In the genomic region with DNA sequence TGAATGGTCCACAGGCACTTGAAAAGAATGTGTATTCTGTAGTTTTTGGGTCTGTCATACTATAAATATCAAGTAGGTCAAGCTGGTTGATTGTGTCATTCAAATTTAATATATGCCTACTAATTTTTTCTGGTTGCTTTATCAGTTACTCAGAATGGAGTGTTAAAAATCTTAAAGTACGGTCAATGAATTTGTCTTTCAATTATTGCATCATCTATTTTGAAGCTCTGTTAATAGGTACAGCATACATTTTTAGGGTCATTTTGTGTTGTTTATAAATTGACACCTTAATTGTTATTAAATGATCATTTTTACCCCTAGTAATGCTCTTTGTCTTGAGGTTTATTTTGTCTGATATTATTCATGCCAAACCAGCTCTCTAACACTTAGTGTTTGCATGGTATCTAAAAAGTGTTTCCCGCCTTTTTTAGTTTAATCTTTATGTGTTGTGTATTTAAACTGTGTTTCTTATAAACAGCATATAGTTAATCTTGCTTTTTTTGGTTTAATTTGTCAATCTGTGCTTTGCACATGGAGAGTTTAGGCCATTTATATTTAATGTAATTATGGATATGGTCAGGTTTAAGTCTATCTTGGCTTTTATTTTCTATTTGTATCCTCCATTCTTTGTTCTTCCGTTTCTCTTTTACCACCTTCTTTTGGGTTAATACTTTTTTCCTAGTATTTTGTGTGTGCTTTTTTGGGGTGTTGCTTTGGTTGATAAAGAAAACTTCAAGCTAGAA, we compare ENCODE assay signal across 23 cellular contexts.
DNase-seq lines count a peak whose midpoint lies in the region; ATAC-seq, FAIRE-seq and TF ChIP-seq lines count a peak whose summit lies in the region.
"Had no signal": no experiment of that assay in that cellular context is flagged by ENCODE, and none has a peak within 500 bp of the region (broad histone marks: within the 10 kb centered on the region; RNA-seq: fewer than 3 reads in every experiment).

No MANE protein-coding gene starts in this region.

- H3K27ac ChIP-seq in HepG2 (ENCODE audit: extremely low read length, insufficient read depth, low read length), result no peak overlapping the region
- H3K27ac ChIP-seq in right lobe of liver, result no peak overlapping the region
- H3K27ac ChIP-seq in K562 (ENCODE audit: extremely low read depth, low read depth, low read length), result no peak overlapping the region
- H3K27ac ChIP-seq: 22Rv1, BLaER1 had no signal

- TF ChIP-seq EP300 in HepG2 (IDR thresholded peaks at IDR 0.05; ENCODE audit: low read depth in 2 of 2, low read length in 2 of 2) (no peak), HepG2 (CRISPR knock-in tag; IDR thresholded peaks at IDR 0.05; ENCODE audit: borderline replicate concordance) (no peak), K562 (IDR thresholded peaks at IDR 0.05; ENCODE audit: low read length) (no peak)

- H4K20me1 ChIP-seq in HepG2 (ENCODE audit: insufficient read depth, low read length) (no peaks in the 10 kb centered on the region), K562 (replicated peaks; ENCODE audit: control insufficient read depth, insufficient read depth, low read length) (no peaks in the 10 kb centered on the region)
- H4K20me1 ChIP-seq: BLaER1 had no signal

- ATAC-seq in HepG2 (no peak), right lobe of liver (no peak), K562 (no peak), GM19467 (IDR thresholded peaks at IDR 0.05; ENCODE audit: unreplicated experiment) (no peak)

- intact Hi-C loops in HepG2 (cut with micrococcal nuclease; ENCODE audit: unreplicated experiment) (no loop called here), right lobe of liver (cut with DNase I) (no loop called here), K562 (cut with micrococcal nuclease) (no loop called here)

- H3K4me2 ChIP-seq in HepG2 (ENCODE audit: low read depth, low read length) (no peak overlapping the region), K562 (ENCODE audit: insufficient read depth, low read length) (no peak overlapping the region)
- H3K4me2 ChIP-seq: BLaER1 had no signal

- H3K79me2 ChIP-seq in HepG2 (ENCODE audit: insufficient read depth, low read length) (no peaks in the 10 kb centered on the region), K562 (ENCODE audit: control insufficient read depth, insufficient read depth, low read length) (no peaks in the 10 kb centered on the region)

- H3K4me1 ChIP-seq in HepG2 (ENCODE audit: insufficient read depth, low read length) (no peaks in the 10 kb centered on the region), right lobe of liver (no peaks in the 10 kb centered on the region), K562 (replicated peaks in 1 of 2; ENCODE audit: control insufficient read depth in 2 of 2, insufficient read depth in 2 of 2, low read length in 2 of 2) (no peaks in the 10 kb centered on the region; a peak in 1 of 5 replicates)
- H3K4me1 ChIP-seq: BE2C had no signal

- H3K4me3 ChIP-seq in HepG2 (replicated peaks in 1 of 3; ENCODE audit: insufficient read depth in 1 of 3, low read depth in 2 of 3, low read length in 3 of 3), result no peak overlapping the region
- no peak overlapping the region for H3K4me3 ChIP-seq in right lobe of liver
- no peak overlapping the region for H3K4me3 ChIP-seq in K562
- H3K4me3 ChIP-seq: BLaER1 had no signal

- FAIRE-seq in HepG2 (lab: Jason Lieb, UNC), result no peak
- FAIRE-seq in K562 (lab: Jason Lieb, UNC), result no peak
- FAIRE-seq: GM12891, GM19239 had no signal

- POLR2A ChIA-PET in HepG2 (lab: Yijun Ruan, JAX) (no interaction called here), K562 (lab: Yijun Ruan, JAX) (no interaction called here)

- TF ChIP-seq RAD21 in HepG2 (CRISPR knock-in tag; IDR thresholded peaks at IDR 0.05) (no peak), K562 (CRISPR knock-in tag; conservative IDR thresholded peaks at IDR 0.05 in 1 of 2, IDR thresholded peaks at IDR 0.05 in 1 of 2) (no peak)

- 22% methylated on average over 3 of the region's 3 CpGs for WGBS in HepG2 (ENCODE audit: low lambda C conversion rate)
- 47% methylated on average over 3 of the region's 3 CpGs for WGBS in right lobe of liver (ENCODE audit: insufficient coverage, low coverage, low lambda C conversion rate, missing lambda C conversion rate)
- WGBS in K562 (ENCODE audit: insufficient coverage, low coverage, missing lambda C conversion rate), result 4% methylated on average over 3 of the region's 3 CpGs

- no peak overlapping the region for H2AFZ ChIP-seq in HepG2 (ENCODE audit: low read length)
- no peak overlapping the region for H2AFZ ChIP-seq in K562 (ENCODE audit: low read depth, low read length)

- no peaks in the 10 kb centered on the region for H3K36me3 ChIP-seq in HepG2 (replicated peaks in 1 of 2; ENCODE audit: control insufficient read depth in 1 of 2, insufficient read depth in 2 of 2, low read length in 2 of 2)
- H3K36me3 ChIP-seq in right lobe of liver, result no peaks in the 10 kb centered on the region
- H3K36me3 ChIP-seq in K562 (ENCODE audit: control insufficient read depth, insufficient read depth, low read length), result no peaks in the 10 kb centered on the region
- H3K36me3 ChIP-seq: BE2C, BLaER1 had no signal

- TF ChIP-seq CTCF in HepG2 (CRISPR knock-in tag; IDR thresholded peaks at IDR 0.05) (no peak), right lobe of liver (IDR thresholded peaks at IDR 0.05) (no peak), K562 (IDR thresholded peaks at IDR 0.05 in 2 of 3, conservative IDR thresholded peaks at IDR 0.05 in 1 of 3; ENCODE audit: insufficient read depth in 2 of 3, low read depth in 1 of 3, low read length in 3 of 3) (no peak)

- CTCF ChIA-PET in HepG2 (lab: Yijun Ruan, JAX; ENCODE audit: low intra/inter-chr PET ratio, low total read pairs) (no interaction called here), K562 (lab: Yijun Ruan, JAX; ENCODE audit: low intra/inter-chr PET ratio) (no interaction called here)

- no TSS peak for BruUV-seq in HepG2 (replicated peaks; lab: Mats Ljungman, UMichigan)
- no TSS peak for BruUV-seq in K562 (replicated peaks; lab: Mats Ljungman, UMichigan)

- no peak overlapping the region for H3K9ac ChIP-seq in HepG2 (ENCODE audit: insufficient read depth, low read depth, low read length)
- H3K9ac ChIP-seq in K562 (ENCODE audit: insufficient read depth in 1 of 2, low read depth in 2 of 2, low read length in 2 of 2), result no peak overlapping the region
- H3K9ac ChIP-seq: BLaER1 had no signal

- H3K27me3 ChIP-seq in HepG2 (ENCODE audit: control insufficient read depth in 1 of 2, insufficient read depth in 2 of 2, low read length in 2 of 2) (no peaks in the 10 kb centered on the region), right lobe of liver (no peaks in the 10 kb centered on the region), K562 (ENCODE audit: control insufficient read depth in 2 of 2, insufficient read depth in 2 of 2, low read length in 2 of 2) (no peaks in the 10 kb centered on the region; a peak in 1 of 5 replicates)
- H3K27me3 ChIP-seq: BE2C, BLaER1 had no signal

- H3K9me3 ChIP-seq in HepG2 (ENCODE audit: low read length), result no peaks in the 10 kb centered on the region
- no peaks in the 10 kb centered on the region for H3K9me3 ChIP-seq in right lobe of liver
- no peaks in the 10 kb centered on the region for H3K9me3 ChIP-seq in K562 (replicated peaks; ENCODE audit: control insufficient read depth, insufficient read depth, low read depth, low read length)
- H3K9me3 ChIP-seq: BE2C had no signal

- H3K9me1 ChIP-seq in K562 (ENCODE audit: control insufficient read depth, insufficient read depth, low read length), result no peaks in the 10 kb centered on the region

- in situ Hi-C loops in HepG2 (cut with HindIII; ENCODE audit: extremely low pct_ligation_motif_present, low pct_unique_long_range_greater_than_20kb) (no loop called here), K562 (cut with MboI) (no loop called here)

- TF ChIP-seq POLR2A in HepG2 (IDR thresholded peaks at IDR 0.05; ENCODE audit: insufficient read depth in 1 of 2, low read depth in 2 of 2, low read length in 2 of 2), result no peak
- no peak for TF ChIP-seq POLR2A in right lobe of liver (IDR thresholded peaks at IDR 0.05)
- no peak for TF ChIP-seq POLR2A in K562 (conservative IDR thresholded peaks at IDR 0.05)

- DNase-seq in HepG2 (ENCODE audit: low spot score), result no peak
- no peak for DNase-seq in right lobe of liver
- no peak for DNase-seq in K562 (ENCODE audit: extremely low read depth in 1 of 4, low spot score in 3 of 4)
- no peak for DNase-seq in GF-D8 (lab: John Stamatoyannopoulos, UW)
- DNase-seq: ACHN; BE2C; C1 segment of cervical spinal cord; CD4-positive, alpha-beta memory T cell; CD4-positive, CD25-positive, alpha-beta regulatory T cell; CD8-positive, alpha-beta memory T cell; COR-L47; DMS 273 treated with DMSO at 0.1 percent for 48 hours; DMS153; DMS53; DMS79; DND-41; EL; GDM1 had no signal

TF ChIP-seq in HepG2, 621 proteins besides CTCF, POLR2A, EP300 and RAD21 (continues in another document):
- no peak for TF ChIP-seq SRY (CRISPR knock-in tag; IDR thresholded peaks at IDR 0.05)
- peak; percentile 71 for TF ChIP-seq CEBPB (IDR thresholded peaks at IDR 0.05; ENCODE audit: borderline replicate concordance, low read depth, low read length)
- TF ChIP-seq HNF4A (CRISPR knock-in tag; IDR thresholded peaks at IDR 0.05), result no peak
- TF ChIP-seq SP4 (CRISPR knock-in tag; IDR thresholded peaks at IDR 0.05), result no peak
- no peak for TF ChIP-seq RBFOX2 (IDR thresholded peaks at IDR 0.05; ENCODE audit: low read depth, low read length)
- no peak for TF ChIP-seq DMAP1 (CRISPR knock-in tag; IDR thresholded peaks at IDR 0.05)
- TF ChIP-seq ELF1 (CRISPR knock-in tag; IDR thresholded peaks at IDR 0.05), result no peak
- no peak for TF ChIP-seq SMYD3 (CRISPR knock-in tag; IDR thresholded peaks at IDR 0.05)
- no peak for TF ChIP-seq ZNF652 (CRISPR knock-in tag; IDR thresholded peaks at IDR 0.05; ENCODE audit: borderline replicate concordance, low read depth)

TF ChIP-seq in K562, 482 proteins besides CTCF, POLR2A, EP300 and RAD21 (continues in another document):
- TF ChIP-seq, protein P1, sequence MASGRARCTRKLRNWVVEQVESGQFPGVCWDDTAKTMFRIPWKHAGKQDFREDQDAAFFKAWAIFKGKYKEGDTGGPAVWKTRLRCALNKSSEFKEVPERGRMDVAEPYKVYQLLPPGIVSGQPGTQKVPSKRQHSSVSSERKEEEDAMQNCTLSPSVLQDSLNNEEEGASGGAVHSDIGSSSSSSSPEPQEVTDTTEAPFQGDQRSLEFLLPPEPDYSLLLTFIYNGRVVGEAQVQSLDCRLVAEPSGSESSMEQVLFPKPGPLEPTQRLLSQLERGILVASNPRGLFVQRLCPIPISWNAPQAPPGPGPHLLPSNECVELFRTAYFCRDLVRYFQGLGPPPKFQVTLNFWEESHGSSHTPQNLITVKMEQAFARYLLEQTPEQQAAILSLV (tag; IDR thresholded peaks at IDR 0.05), result 0 out of 2 replicates have a peak, but pooled peaks have one; percentile 31
- TF ChIP-seq EHMT2 (IDR thresholded peaks at IDR 0.05) (no peak), CEBPB (tag; IDR thresholded peaks at IDR 0.05) (peak; percentile 50; the same call in 1 of the 2 replicates), ZZZ3 (IDR thresholded peaks at IDR 0.05) (no peak)
